ENCODE assay signal across 17 cellular contexts in the genomic region with DNA sequence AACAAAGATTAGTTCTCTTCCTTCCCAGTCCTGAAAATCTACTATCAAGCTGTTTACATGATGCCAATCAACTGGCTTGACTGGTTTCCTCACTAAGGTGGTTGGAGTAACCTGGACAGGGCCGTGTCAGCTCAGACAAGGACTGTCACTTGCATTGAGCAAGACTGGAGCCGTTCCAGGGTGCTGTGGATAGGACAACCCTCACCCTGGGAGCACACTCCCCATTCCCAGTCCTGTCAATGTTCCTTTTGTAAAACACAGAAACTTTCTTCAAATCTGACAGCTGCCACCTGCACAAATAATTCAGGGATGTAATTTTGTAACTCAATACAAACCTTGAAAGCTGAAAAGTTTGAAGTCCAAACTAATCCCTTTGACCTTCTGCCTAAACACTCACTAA. TPM values are rescaled to one million over a fixed set of nuclear protein-coding genes. Genes with fewer than 3 reads are reported as not detected.
DNase-seq lines count a peak whose midpoint lies in the region; ATAC-seq and TF ChIP-seq lines count a peak whose summit lies in the region.
"Had no signal": no experiment of that assay in that cellular context is flagged by ENCODE, and none has a peak within 500 bp of the region (broad histone marks: within the 10 kb centered on the region; RNA-seq: fewer than 3 reads in every experiment).

No MANE protein-coding gene starts in this region.

- intact Hi-C loops in PC-9 (cut with micrococcal nuclease; ENCODE audit: unreplicated experiment), result loop anchor here (1.0 to 2.0 kb wide), 2 partner anchors 23 to 31 kb away; no protein-coding TSS in a partner anchor
- intact Hi-C loops in right cardiac atrium (cut with DNase I), result no loop called here
- intact Hi-C loops in prostate gland (cut with DNase I), result no loop called here

- H3K27me3 ChIP-seq in PC-9 (ENCODE audit: insufficient read depth, low read depth) (no peaks in the 10 kb centered on the region), right cardiac atrium (ENCODE audit: control insufficient read depth, insufficient read depth) (no peaks in the 10 kb centered on the region), prostate gland (replicated peaks; ENCODE audit: insufficient read depth) (no peaks in the 10 kb centered on the region)
- H3K27me3 ChIP-seq: adrenal gland, pancreas, upper lobe of left lung had no signal

- H3K4me1 ChIP-seq in PC-9 (replicated peaks; ENCODE audit: insufficient read depth) (peaks cover 25% of the 10 kb centered on the region), right cardiac atrium (ENCODE audit: control insufficient read depth, insufficient read depth, low read length) (peaks cover 36% of the 10 kb centered on the region), prostate gland (replicated peaks) (no peaks in the 10 kb centered on the region)

- peak overlapping the region; percentile 55 for H3K4me2 ChIP-seq in PC-9

- no peaks in the 10 kb centered on the region for H3K9me2 ChIP-seq in PC-9 (ENCODE audit: insufficient read depth)

- TF ChIP-seq CTCF in PC-9 (conservative IDR thresholded peaks at IDR 0.05) (no peak), prostate gland (IDR thresholded peaks at IDR 0.05) (no peak), GM20000 (IDR thresholded peaks at IDR 0.05; ENCODE audit: extremely low read depth, missing control alignments) (no peak)

- peaks cover 20% of the 10 kb centered on the region for H3F3A ChIP-seq in PC-9 (ENCODE audit: insufficient read depth, low read depth)

- H3K4me3 ChIP-seq in PC-9 (no peak overlapping the region), right cardiac atrium (ENCODE audit: low read length) (no peak overlapping the region), prostate gland (no peak overlapping the region)
- H3K4me3 ChIP-seq: adrenal gland, GM12878, K562, pancreas, upper lobe of left lung had no signal

- no TSS peak for BruUV-seq in PC-9 (replicated peaks; lab: Mats Ljungman, UMichigan)

- CTCF ChIA-PET in PC-9 (lab: Charles Lee), result interaction anchor here (0.6 to 1.8 kb wide), 2 partner anchors 29 to 77 kb away, joined by 4 to 5 read pairs; no protein-coding TSS in a partner anchor

- no peak for TF ChIP-seq POLR2A in prostate gland (IDR thresholded peaks at IDR 0.05)

- H3K36me3 ChIP-seq in PC-9 (ENCODE audit: low read depth) (peaks cover 9% of the 10 kb centered on the region; the same call in 1 of the 2 replicates), prostate gland (no peaks in the 10 kb centered on the region)
- H3K36me3 ChIP-seq: adrenal gland, pancreas, upper lobe of left lung had no signal

- POLR2A ChIA-PET in PC-9 (lab: Charles Lee; ENCODE audit: unreplicated experiment), result interaction anchor here (0.7 kb wide), 1 partner anchor 260 kb away, joined by 4 read pairs; no protein-coding TSS in a partner anchor

- 29% methylated on average over 2 of the region's 2 CpGs for WGBS in right cardiac atrium
- WGBS in prostate gland, result 30% methylated on average over 2 of the region's 2 CpGs

- H2AFZ ChIP-seq in PC-9, result no peak overlapping the region

- H3K27ac ChIP-seq in PC-9, result peak overlapping the region; percentile 54
- peak overlapping the region; percentile 38 for H3K27ac ChIP-seq in right cardiac atrium (ENCODE audit: low read length)
- H3K27ac ChIP-seq in prostate gland, result no peak overlapping the region
- H3K27ac ChIP-seq: adrenal gland had no signal

- H3K9me3 ChIP-seq in PC-9 (ENCODE audit: insufficient read depth, low read depth), result no peaks in the 10 kb centered on the region
- H3K9me3 ChIP-seq in right cardiac atrium (ENCODE audit: control insufficient read depth, low read length), result no peaks in the 10 kb centered on the region
- no peaks in the 10 kb centered on the region for H3K9me3 ChIP-seq in prostate gland
- H3K9me3 ChIP-seq: adrenal gland, pancreas, upper lobe of left lung had no signal

- DNase-seq in ELF-1 (ENCODE audit: low read depth, low spot score) (peak; percentile 55), PC-9 (peak; percentile 62 to 83), right cardiac atrium (peak; percentile 51 to 76 (median 65)), prostate gland (ENCODE audit: low spot score) (peak; percentile 72), GM20000 (ENCODE audit: low spot score) (no peak), amniotic stem cell (lab: John Stamatoyannopoulos, UW) (no peak)
- DNase-seq: activated CD4-positive, alpha-beta T cell treated with anti-CD3 and anti-CD28 coated beads for 48 hours; activated T-cell treated with anti-CD3 and anti-CD28 coated beads, Interleukin-2, amount 50 U/mL, for 4 hours; stimulated activated CD4-positive, alpha-beta T cell treated with anti-CD3 and anti-CD28 coated beads, Interleukin-15, amount 100 ng/mL, for 24 hours; T-helper 2 cell had no signal

- peaks cover 69% of the 10 kb centered on the region for H3K79me2 ChIP-seq in PC-9 (ENCODE audit: low read depth)

- peak; percentile 50 to 71 for ATAC-seq in right cardiac atrium
- no peak for ATAC-seq in GM19035 (IDR thresholded peaks at IDR 0.05; ENCODE audit: unreplicated experiment)
- ATAC-seq in GM21576 (IDR thresholded peaks at IDR 0.05; ENCODE audit: unreplicated experiment), result no peak
- ATAC-seq: activated T-cell treated with anti-CD3 and anti-CD28 coated beads, Interleukin-2, amount 50 U/mL, for 4 hours; GM12878; K562 had no signal

- H4K20me1 ChIP-seq in PC-9 (ENCODE audit: insufficient read depth), result peaks cover 13% of the 10 kb centered on the region

RNA-seq across cellular contexts. Expression of a gene that starts 31.4 kb away (rescaled TPM):
- 16.5 and 22.4 TPM in 2 replicates for total RNA-seq in PC-9 (2021)
- total RNA-seq in right cardiac atrium, result 100 to 1,000 TPM in 1 of 4 donors, 10 to 100 TPM in 3; 85.4 to 120 (median 94.6) TPM
- polyA plus RNA-seq in right cardiac atrium, result 47.7 TPM
- 100 to 1,000 TPM in 1 of 2 donors, 10 to 100 TPM in 1; 40.4 to 107 TPM for total RNA-seq in prostate gland

Comparison
In these comparisons a context has a peak if more than half of its experiments do, and no peak if none do; other contexts are left out.
1. DNase-seq: peak in ELF-1 (single experiment), PC-9 (2 of 2), right cardiac atrium (3 of 3) and prostate gland (single experiment); none in GM20000 (single experiment) and amniotic stem cell (single experiment).
2. H3K27ac ChIP-seq: peak in PC-9 (single experiment) and right cardiac atrium (single experiment); none in prostate gland (0 of 2).
3. ATAC-seq: peak in right cardiac atrium (2 of 2); none in GM19035 (single experiment) and GM21576 (single experiment).